24 cellular contexts compared by ENCODE assay signal in the genomic region with DNA sequence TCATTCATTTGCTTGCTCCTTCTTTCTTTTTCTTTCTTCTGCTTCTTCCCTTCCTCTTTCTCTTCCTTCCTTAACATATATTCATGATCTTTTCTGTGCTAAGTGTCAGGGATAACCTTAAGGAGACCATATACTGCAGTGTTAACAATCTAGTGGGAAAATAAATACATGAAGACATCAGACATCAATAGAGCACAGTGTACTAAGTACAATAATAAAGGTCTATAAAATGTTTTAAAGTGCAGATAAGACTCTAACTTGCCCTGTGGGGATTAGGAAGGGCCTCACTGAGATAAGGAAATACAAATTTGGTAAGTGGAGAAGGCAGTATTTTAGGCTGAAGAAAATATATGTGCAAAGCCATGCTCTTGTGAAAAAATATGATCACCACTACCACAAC. TPM values are rescaled to one million over a fixed set of nuclear protein-coding genes. Genes with fewer than 3 reads are reported as not detected.
"Had no signal": no experiment of that assay in that cellular context is flagged by ENCODE, and none has a peak within 500 bp of the region (broad histone marks: within the 10 kb centered on the region; RNA-seq: fewer than 3 reads in every experiment).

No MANE protein-coding gene starts in this region.

- DNase-seq: Kasumi-1, MV-4-11, NCI-H1048, NCI-H1105, NCI-H1417, NCI-H1436 treated with DMSO at 0.1 percent for 48 hours, NCI-H1694 treated with DMSO at 0.1 percent for 48 hours, NCI-H1930, NCI-H2081, NCI-H2107, NCI-H2227 treated with DMSO at 0.1 percent for 48 hours, NCI-H524, NCI-H526 treated with DMSO at 0.1 percent for 48 hours, NCI-H748 treated with DMSO at 0.1 percent for 48 hours, Right ventricle myocardium superior, RPMI8226, SIG-M5 had no signal

- H3K4me1 ChIP-seq: SJSA1 had no signal

- H3K9me3 ChIP-seq: SJSA1 had no signal

- H3K27ac ChIP-seq: HL-60, KMS-11, SJSA1, SK-N-MC had no signal

- H3K9ac ChIP-seq: KMS-11 had no signal

- H3K4me3 ChIP-seq: K562, SJSA1, SK-N-MC had no signal

- H3K4me1 Mint-ChIP-seq: IgD-negative memory B cell had no signal

- ATAC-seq: K562 had no signal

- H3K36me3 ChIP-seq: SJSA1 had no signal

- H3K4me3 Mint-ChIP-seq: IgD-negative memory B cell had no signal

- H3K27me3 ChIP-seq: SJSA1 had no signal

- H3K4me2 ChIP-seq: KMS-11 had no signal

RNA-seq across cellular contexts. Expression of gene NANOGP8, which starts 49.2 kb away (rescaled TPM):
- total RNA-seq: K562, NCI-H460, Right ventricle myocardium superior, SJSA1 had no signal
